Comparison of ENCODE assay signal across 20 cellular contexts in the genomic region with DNA sequence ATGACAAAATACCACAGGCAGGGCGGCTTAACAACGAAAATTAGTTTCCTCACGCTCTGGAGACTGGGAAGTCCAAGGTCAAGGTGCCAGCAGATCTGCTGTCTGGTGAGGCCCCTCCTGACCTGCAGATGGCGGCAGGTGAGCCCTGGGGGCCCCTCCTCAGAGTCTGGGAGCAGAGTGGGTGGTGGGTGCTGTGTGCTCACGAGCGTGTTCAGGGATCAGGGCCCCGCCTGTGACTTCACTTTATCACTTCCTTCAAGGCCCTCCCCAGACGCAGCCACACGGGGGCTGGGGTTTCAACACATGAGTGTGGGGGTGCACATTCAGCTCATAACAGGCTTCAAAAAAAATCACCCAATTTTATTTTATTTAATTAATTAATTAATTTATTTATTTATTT. TPM values are rescaled to one million over a fixed set of nuclear protein-coding genes. Genes with fewer than 3 reads are reported as not detected.
A peak's percentile ranks its signal among the peaks of the same experiment; 100 is the strongest.
DNase-seq lines count a peak whose midpoint lies in the region; ATAC-seq, FAIRE-seq and TF ChIP-seq lines count a peak whose summit lies in the region.
"Had no signal": no experiment of that assay in that cellular context is flagged by ENCODE, and none has a peak within 500 bp of the region (broad histone marks: within the 10 kb centered on the region; RNA-seq: fewer than 3 reads in every experiment).

No MANE protein-coding gene starts in this region.

- H3K4me1 ChIP-seq in HepG2 (ENCODE audit: insufficient read depth, low read length) (peaks cover 18% of the 10 kb centered on the region), right lobe of liver (no peaks in the 10 kb centered on the region), OCI-LY1 (ENCODE audit: insufficient read depth, low read length, severe bottlenecking) (peaks cover 3% of the 10 kb centered on the region)
- peaks cover 14% of the 10 kb centered on the region for H3K4me1 ChIP-seq in CD4-positive, alpha-beta memory T cell (ENCODE audit: insufficient read depth, low read length)

- no peak overlapping the region for H3K4me3 Mint-ChIP-seq in CD4-positive, alpha-beta memory T cell

- H3K27ac ChIP-seq in HepG2 (ENCODE audit: extremely low read length, insufficient read depth, low read length) (no peak overlapping the region), right lobe of liver (no peak overlapping the region), OCI-LY1 (ENCODE audit: low read depth, low read length, poor library complexity, severe bottlenecking) (no peak overlapping the region)
- H3K27ac ChIP-seq in CD4-positive, alpha-beta memory T cell (ENCODE audit: low read depth, low read length) = no peak overlapping the region
- H3K27ac ChIP-seq: KMS-11, RWPE1 had no signal

- H3K27me3 Mint-ChIP-seq in CD4-positive, alpha-beta memory T cell = peaks cover 0 to 2% of the 10 kb centered on the region in 2 donors
- H3K27me3 Mint-ChIP-seq: CD8-positive, alpha-beta memory T cell had no signal

- in situ Hi-C loops in HepG2 (cut with HindIII; ENCODE audit: extremely low pct_ligation_motif_present, low pct_unique_long_range_greater_than_20kb) = no loop called here

- no peak for DNase-seq in HepG2 (ENCODE audit: low spot score)
- DNase-seq in right lobe of liver = no peak
- DNase-seq in choroid plexus epithelial cell (ENCODE audit: low read depth) = no peak
- DNase-seq in NK-92 treated with Interleukin-12 subunit alpha and Interleukin-12 subunit beta, amount 100 ng/mL, for 24 hours (lab: John Stamatoyannopoulos, UW) = no peak
- no peak for DNase-seq in CD4-positive, alpha-beta memory T cell
- no peak for DNase-seq in activated gamma-delta T cell treated with Interleukin-2 at 50 U/mL for 16 hours
- DNase-seq: 8988T; CD8-positive, alpha-beta memory T cell; DMS79 treated with DMSO at 0.1 percent for 48 hours; NCI-H1092; NCI-H146; NCI-H2081; NCI-H524; OCI-M1 had no signal

- no peak overlapping the region for H3K27ac Mint-ChIP-seq in CD4-positive, alpha-beta memory T cell

- POLR2A ChIA-PET in HepG2 (lab: Yijun Ruan, JAX) = interaction anchor here (0.7 to 2.0 kb wide), 2 partner anchors 10 to 71 kb away, joined by 3 to 8 read pairs; a partner anchor contains a TSS
- POLR2A ChIA-PET in CD4-positive, alpha-beta memory T cell (lab: Charles Lee; ENCODE audit: partially characterized antibody) = no interaction called here

- no peak for FAIRE-seq in HepG2 (lab: Jason Lieb, UNC)
- FAIRE-seq: G401.6, H54 had no signal

- peaks cover 12 to 16% (median 14%) of the 10 kb centered on the region in 4 donors for H3K4me1 Mint-ChIP-seq in CD4-positive, alpha-beta memory T cell

- no peaks in the 10 kb centered on the region for H3K36me3 ChIP-seq in HepG2 (replicated peaks in 1 of 2; ENCODE audit: control insufficient read depth in 1 of 2, insufficient read depth in 2 of 2, low read length in 2 of 2)
- no peaks in the 10 kb centered on the region for H3K36me3 ChIP-seq in right lobe of liver
- H3K36me3 ChIP-seq in OCI-LY1 (ENCODE audit: insufficient read depth, low read length) = peaks cover 4% of the 10 kb centered on the region; the same call in 1 of the 2 replicates
- no peaks in the 10 kb centered on the region for H3K36me3 ChIP-seq in CD4-positive, alpha-beta memory T cell (ENCODE audit: insufficient read depth, low read length)

- BruUV-seq in HepG2 (replicated peaks; lab: Mats Ljungman, UMichigan) = no TSS peak

- H3K4me2 ChIP-seq in HepG2 (ENCODE audit: low read depth, low read length) (no peak overlapping the region), OCI-LY1 (ENCODE audit: low read length) (no peak overlapping the region)
- H3K4me2 ChIP-seq: KMS-11 had no signal

- H3K9ac ChIP-seq in HepG2 (ENCODE audit: insufficient read depth, low read depth, low read length) (no peak overlapping the region), OCI-LY1 (ENCODE audit: low read length) (no peak overlapping the region)
- H3K9ac ChIP-seq: KMS-11 had no signal

- 60% methylated on average over 9 of the region's 9 CpGs for WGBS in HepG2 (ENCODE audit: low lambda C conversion rate)
- WGBS in right lobe of liver (ENCODE audit: insufficient coverage, low coverage, low lambda C conversion rate, missing lambda C conversion rate) = 75% methylated on average over 5 of the region's 9 CpGs

- no peaks in the 10 kb centered on the region for H4K20me1 ChIP-seq in HepG2 (ENCODE audit: insufficient read depth, low read length)
- H4K20me1 ChIP-seq in OCI-LY1 (ENCODE audit: insufficient read depth, low read length) = no peaks in the 10 kb centered on the region

- no peaks in the 10 kb centered on the region for H3K9me2 ChIP-seq in OCI-LY1 (ENCODE audit: low read depth, low read length)

- TF ChIP-seq POLR2A in HepG2 (IDR thresholded peaks at IDR 0.05; ENCODE audit: insufficient read depth in 1 of 2, low read depth in 2 of 2, low read length in 2 of 2) = no peak
- no peak for TF ChIP-seq POLR2A in right lobe of liver (IDR thresholded peaks at IDR 0.05)

- no peaks in the 10 kb centered on the region for H3K79me2 ChIP-seq in HepG2 (ENCODE audit: insufficient read depth, low read length)
- H3K79me2 ChIP-seq in OCI-LY1 (ENCODE audit: insufficient read depth, low read length) = no peaks in the 10 kb centered on the region

- CTCF ChIA-PET in HepG2 (lab: Yijun Ruan, JAX; ENCODE audit: low intra/inter-chr PET ratio, low total read pairs) = no interaction called here
- CTCF ChIA-PET in CD4-positive, alpha-beta memory T cell (lab: Charles Lee; ENCODE audit: partially characterized antibody) = no interaction called here

- no peaks in the 10 kb centered on the region for H3K27me3 ChIP-seq in HepG2 (ENCODE audit: control insufficient read depth in 1 of 2, insufficient read depth in 2 of 2, low read length in 2 of 2)
- H3K27me3 ChIP-seq in right lobe of liver = no peaks in the 10 kb centered on the region
- H3K27me3 ChIP-seq in OCI-LY1 (ENCODE audit: insufficient read depth, low read length) = peaks cover 8% of the 10 kb centered on the region; the same call in 1 of the 2 replicates
- H3K27me3 ChIP-seq in CD4-positive, alpha-beta memory T cell (ENCODE audit: insufficient read depth, low read length) = no peaks in the 10 kb centered on the region

- ATAC-seq in HepG2 (no peak), right lobe of liver (no peak), GM21528 (IDR thresholded peaks at IDR 0.05; ENCODE audit: low FRiP score, unreplicated experiment) (no peak)

- intact Hi-C loops in HepG2 (cut with micrococcal nuclease; ENCODE audit: unreplicated experiment) (no loop called here), right lobe of liver (cut with DNase I) (no loop called here)
- intact Hi-C loops in CD4-positive, alpha-beta memory T cell (cut with micrococcal nuclease) = no loop called here

- no peaks in the 10 kb centered on the region for H3K9me3 Mint-ChIP-seq in CD4-positive, alpha-beta memory T cell
- H3K9me3 Mint-ChIP-seq: CD8-positive, alpha-beta memory T cell had no signal

- H3F3A ChIP-seq in OCI-LY1 (ENCODE audit: insufficient read depth, low read length) = no peaks in the 10 kb centered on the region

- no peaks in the 10 kb centered on the region for H3K9me3 ChIP-seq in HepG2 (ENCODE audit: low read length)
- no peaks in the 10 kb centered on the region for H3K9me3 ChIP-seq in right lobe of liver
- H3K9me3 ChIP-seq in OCI-LY1 (ENCODE audit: low read length) = no peaks in the 10 kb centered on the region
- H3K9me3 ChIP-seq in CD4-positive, alpha-beta memory T cell (ENCODE audit: control insufficient read depth in 1 of 2, low read length in 2 of 2) = no peaks in the 10 kb centered on the region

- no peak for TF ChIP-seq EP300 in HepG2 (IDR thresholded peaks at IDR 0.05; ENCODE audit: low read depth in 2 of 2, low read length in 2 of 2)
- no peak for TF ChIP-seq EP300 in HepG2 (CRISPR knock-in tag; IDR thresholded peaks at IDR 0.05; ENCODE audit: borderline replicate concordance)

- TF ChIP-seq CTCF in HepG2 (CRISPR knock-in tag; IDR thresholded peaks at IDR 0.05) (peak; percentile 56), right lobe of liver (IDR thresholded peaks at IDR 0.05) (no peak), OCI-LY1 (IDR thresholded peaks at IDR 0.05; ENCODE audit: low read length) (0 out of 2 replicates have a peak, but pooled peaks have one; percentile 11), choroid plexus epithelial cell (conservative IDR thresholded peaks at IDR 0.05; ENCODE audit: low read depth, low read length) (peak; percentile 7)

- H3K4me3 ChIP-seq in HepG2 (replicated peaks in 1 of 3; ENCODE audit: insufficient read depth in 1 of 3, low read depth in 2 of 3, low read length in 3 of 3) = no peak overlapping the region
- H3K4me3 ChIP-seq in right lobe of liver = no peak overlapping the region
- H3K4me3 ChIP-seq in OCI-LY1 (ENCODE audit: low read depth, low read length, poor library complexity, severe bottlenecking) = no peak overlapping the region
- H3K4me3 ChIP-seq in choroid plexus epithelial cell (ENCODE audit: low read depth, low read length) = no peak overlapping the region
- H3K4me3 ChIP-seq in CD4-positive, alpha-beta memory T cell (ENCODE audit: low read length in 2 of 2) = no peak overlapping the region

- H3K36me3 Mint-ChIP-seq in CD4-positive, alpha-beta memory T cell = no peaks in the 10 kb centered on the region
- H3K36me3 Mint-ChIP-seq: CD8-positive, alpha-beta memory T cell had no signal

- H2AFZ ChIP-seq in HepG2 (ENCODE audit: low read length) = no peak overlapping the region
- no peak overlapping the region for H2AFZ ChIP-seq in OCI-LY1 (ENCODE audit: low read length)

- TF ChIP-seq RAD21 in HepG2 (CRISPR knock-in tag; IDR thresholded peaks at IDR 0.05) = no peak

RNA-seq across cellular contexts. Expression of a gene that starts 39.3 kb away (rescaled TPM):
- 47.4 and 91.4 TPM in 2 replicates for total RNA-seq in HepG2 (2016; rRNA removed; fragmentation: Illumina TruSeq; extraction: Trizol)
- total RNA-seq in HepG2 (2016; cell fraction: cytosol; rRNA removed; fragmentation: Illumina TruSeq; extraction: Trizol; ENCODE audit: low read depth) = 129 and 134 TPM in 2 replicates
- total RNA-seq in HepG2 (2016; cell fraction: insoluble cytoplasmic fraction; rRNA removed; fragmentation: Illumina TruSeq; extraction: Trizol) = 39.6 and 94.5 TPM in 2 replicates
- 171 and 186 TPM in 2 replicates for total RNA-seq in HepG2 (2016; cell fraction: membrane; rRNA removed; fragmentation: Illumina TruSeq; extraction: Trizol)
- total RNA-seq in HepG2 (2016; cell fraction: nucleus; rRNA removed; fragmentation: Illumina TruSeq; extraction: Trizol) = 92.1 and 130 TPM in 2 replicates
- polyA plus RNA-seq in HepG2 (2011; rRNA removed) = 95.9 and 105 TPM in 2 replicates
- polyA plus RNA-seq in HepG2 (2011; cell fraction: cytosol; rRNA removed) = 36.7 and 62.3 TPM in 2 replicates
- 581 and 754 TPM in 2 replicates for polyA plus RNA-seq in HepG2 (2011; cell fraction: nucleus; rRNA removed)
- 65.4 and 92.2 TPM in 2 replicates for polyA plus RNA-seq in HepG2 (2012)
- 354 and 372 TPM in 2 replicates for polyA plus RNA-seq in HepG2 (2016; cell fraction: cytosol; fragmentation: Illumina TruSeq; extraction: Trizol; ENCODE audit: low read depth)
- 107 and 130 TPM in 2 replicates for polyA plus RNA-seq in HepG2 (2016; cell fraction: insoluble cytoplasmic fraction; fragmentation: Illumina TruSeq; extraction: Trizol; ENCODE audit: low read depth)
- 352 and 381 TPM in 2 replicates for polyA plus RNA-seq in HepG2 (2016; cell fraction: membrane; fragmentation: Illumina TruSeq; extraction: Trizol; ENCODE audit: low read depth)
- 510 and 535 TPM in 2 replicates for polyA plus RNA-seq in HepG2 (2016; cell fraction: nucleus; fragmentation: Illumina TruSeq; extraction: Trizol; ENCODE audit: insufficient read depth, low read depth)
- 23.9 and 51.3 TPM in 2 replicates for polyA minus RNA-seq in HepG2 (2011; rRNA and poly(A)+ RNA removed; ENCODE audit: low replicate concordance)
- 24.3 and 27.0 TPM in 2 replicates for polyA minus RNA-seq in HepG2 (2011; cell fraction: cytosol; rRNA and poly(A)+ RNA removed)
- 61.3 and 75.8 TPM in 2 replicates for polyA minus RNA-seq in HepG2 (2011; cell fraction: nucleus; rRNA and poly(A)+ RNA removed)
- 100 to 1,000 TPM in 2 of 6 experiments, 10 to 100 TPM in 4; 36.0 to 180 (median 73.8) TPM for total RNA-seq in right lobe of liver
- 100 to 1,000 TPM; 121 to 124 TPM for total RNA-seq in CD4-positive, alpha-beta memory T cell
- polyA plus RNA-seq in CD4-positive, alpha-beta memory T cell = 1 to 10 TPM; 2.2 to 7.6 TPM

RNA-seq across cellular contexts. Expression of a gene that starts 42.4 kb away (rescaled TPM):
- 51.5 and 61.5 TPM in 2 replicates for total RNA-seq in HepG2 (2016; rRNA removed; fragmentation: Illumina TruSeq; extraction: Trizol)
- total RNA-seq in HepG2 (2016; cell fraction: cytosol; rRNA removed; fragmentation: Illumina TruSeq; extraction: Trizol; ENCODE audit: low read depth) = 59.8 and 81.2 TPM in 2 replicates
- total RNA-seq in HepG2 (2016; cell fraction: insoluble cytoplasmic fraction; rRNA removed; fragmentation: Illumina TruSeq; extraction: Trizol) = 46.5 and 57.9 TPM in 2 replicates
- total RNA-seq in HepG2 (2016; cell fraction: membrane; rRNA removed; fragmentation: Illumina TruSeq; extraction: Trizol) = 59.4 and 77.4 TPM in 2 replicates
- 31.7 and 32.4 TPM in 2 replicates for total RNA-seq in HepG2 (2016; cell fraction: nucleus; rRNA removed; fragmentation: Illumina TruSeq; extraction: Trizol)
- polyA plus RNA-seq in HepG2 (2011; rRNA removed) = 13.0 and 23.5 TPM in 2 replicates
- polyA plus RNA-seq in HepG2 (2011; cell fraction: cytosol; rRNA removed) = 20.4 and 43.4 TPM in 2 replicates
- polyA plus RNA-seq in HepG2 (2011; cell fraction: nucleus; rRNA removed) = 145 and 202 TPM in 2 replicates
- 14.6 and 20.3 TPM in 2 replicates for polyA plus RNA-seq in HepG2 (2012)
- polyA plus RNA-seq in HepG2 (2016; cell fraction: cytosol; fragmentation: Illumina TruSeq; extraction: Trizol; ENCODE audit: low read depth) = 90.7 and 108 TPM in 2 replicates
- 72.4 and 82.2 TPM in 2 replicates for polyA plus RNA-seq in HepG2 (2016; cell fraction: insoluble cytoplasmic fraction; fragmentation: Illumina TruSeq; extraction: Trizol; ENCODE audit: low read depth)
- 75.9 and 77.5 TPM in 2 replicates for polyA plus RNA-seq in HepG2 (2016; cell fraction: membrane; fragmentation: Illumina TruSeq; extraction: Trizol; ENCODE audit: low read depth)
- 89.9 and 96.0 TPM in 2 replicates for polyA plus RNA-seq in HepG2 (2016; cell fraction: nucleus; fragmentation: Illumina TruSeq; extraction: Trizol; ENCODE audit: insufficient read depth, low read depth)
- 2.1 and 20.3 TPM in 2 replicates for polyA minus RNA-seq in HepG2 (2011; rRNA and poly(A)+ RNA removed; ENCODE audit: low replicate concordance)
- 22.2 and 31.7 TPM in 2 replicates for polyA minus RNA-seq in HepG2 (2011; cell fraction: cytosol; rRNA and poly(A)+ RNA removed)
- 13.2 and 15.8 TPM in 2 replicates for polyA minus RNA-seq in HepG2 (2011; cell fraction: nucleus; rRNA and poly(A)+ RNA removed)
- total RNA-seq in right lobe of liver = 100 to 1,000 TPM in 2 of 6 experiments, 10 to 100 TPM in 4; 37.0 to 118 (median 65.5) TPM
- 100 to 1,000 TPM; 162 to 169 TPM for total RNA-seq in CD4-positive, alpha-beta memory T cell
- polyA plus RNA-seq in CD4-positive, alpha-beta memory T cell = 100 to 1,000 TPM; 297 to 324 TPM

RNA-seq across cellular contexts. Expression of a gene that starts 52.2 kb away (rescaled TPM):
- 10.9 and 13.5 TPM in 2 replicates for total RNA-seq in HepG2 (2016; rRNA removed; fragmentation: Illumina TruSeq; extraction: Trizol)
- 74.9 and 80.6 TPM in 2 replicates for total RNA-seq in HepG2 (2016; cell fraction: cytosol; rRNA removed; fragmentation: Illumina TruSeq; extraction: Trizol; ENCODE audit: low read depth)
- 10.9 and 15.4 TPM in 2 replicates for total RNA-seq in HepG2 (2016; cell fraction: insoluble cytoplasmic fraction; rRNA removed; fragmentation: Illumina TruSeq; extraction: Trizol)
- total RNA-seq in HepG2 (2016; cell fraction: membrane; rRNA removed; fragmentation: Illumina TruSeq; extraction: Trizol) = 51.8 and 55.2 TPM in 2 replicates
- 8.7 and 9.2 TPM in 2 replicates for total RNA-seq in HepG2 (2016; cell fraction: nucleus; rRNA removed; fragmentation: Illumina TruSeq; extraction: Trizol)
- polyA plus RNA-seq in HepG2 (2011; rRNA removed) = 1.6 and 2.7 TPM in 2 replicates
- polyA plus RNA-seq in HepG2 (2011; cell fraction: cytosol; rRNA removed) = 1.6 and 2.0 TPM in 2 replicates
- 7.2 and 7.6 TPM in 2 replicates for polyA plus RNA-seq in HepG2 (2011; cell fraction: nucleus; rRNA removed)
- polyA plus RNA-seq in HepG2 (2012) = 3.8 and 5.3 TPM in 2 replicates
- 0.45 and 0.85 TPM in 2 replicates for polyA plus RNA-seq in HepG2 (2016; cell fraction: cytosol; fragmentation: Illumina TruSeq; extraction: Trizol; ENCODE audit: low read depth)
- 3.9 and 4.2 TPM in 2 replicates for polyA plus RNA-seq in HepG2 (2016; cell fraction: insoluble cytoplasmic fraction; fragmentation: Illumina TruSeq; extraction: Trizol; ENCODE audit: low read depth)
- polyA plus RNA-seq in HepG2 (2016; cell fraction: membrane; fragmentation: Illumina TruSeq; extraction: Trizol; ENCODE audit: low read depth) = 1.4 and 1.5 TPM in 2 replicates
- polyA plus RNA-seq in HepG2 (2016; cell fraction: nucleus; fragmentation: Illumina TruSeq; extraction: Trizol; ENCODE audit: insufficient read depth, low read depth) = 7.1 and 7.5 TPM in 2 replicates
- 18.8 and 33.6 TPM in 2 replicates for polyA minus RNA-seq in HepG2 (2011; rRNA and poly(A)+ RNA removed; ENCODE audit: low replicate concordance)
- polyA minus RNA-seq in HepG2 (2011; cell fraction: cytosol; rRNA and poly(A)+ RNA removed) = 8.3 and 9.0 TPM in 2 replicates
- 5.4 and 9.1 TPM in 2 replicates for polyA minus RNA-seq in HepG2 (2011; cell fraction: nucleus; rRNA and poly(A)+ RNA removed)
- total RNA-seq in right lobe of liver = 1 to 10 TPM; 1.2 to 4.2 (median 2.4) TPM
- total RNA-seq in CD4-positive, alpha-beta memory T cell = under 1 TPM; 0.28 to 0.87 TPM
- polyA plus RNA-seq in CD4-positive, alpha-beta memory T cell = under 1 TPM in 1 of 2 donors, not detected in 1; 0.09 TPM

Comparison
In these comparisons a context has a peak if more than half of its experiments do, and no peak if none do; other contexts are left out.
1. CTCF ChIP-seq: peak in HepG2 (single experiment), OCI-LY1 (single experiment) and choroid plexus epithelial cell (single experiment); none in right lobe of liver (0 of 4).